In the genomic region with DNA sequence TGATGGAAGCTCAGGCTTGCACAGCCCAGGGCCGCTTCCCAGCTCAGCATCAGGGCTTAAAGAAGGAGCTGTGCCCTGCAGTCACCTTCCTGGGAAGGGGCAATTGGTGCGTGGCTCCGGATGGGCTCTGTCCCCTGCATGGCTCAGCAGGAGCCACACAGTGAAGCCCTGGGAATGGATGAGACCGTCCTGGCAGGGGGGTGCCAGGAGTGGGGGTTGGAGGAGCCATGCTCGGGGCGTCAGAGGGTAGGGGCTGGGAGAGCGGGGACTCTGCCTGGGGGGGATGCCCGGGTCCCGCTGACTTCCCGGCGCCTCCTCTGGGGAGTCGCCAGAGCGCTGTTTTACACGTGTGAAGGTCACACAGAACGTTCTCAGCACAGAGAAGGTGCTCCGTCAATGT, we compare ENCODE assay signal across 25 cellular contexts.
"Had no signal": no experiment of that assay in that cellular context is flagged by ENCODE, and none has a peak within 500 bp of the region (broad histone marks: within the 10 kb centered on the region; RNA-seq: fewer than 3 reads in every experiment).

No MANE protein-coding gene starts in this region.

- H2AFZ ChIP-seq: hepatocyte had no signal

- H3K9me3 ChIP-seq: gastroesophageal sphincter, pancreas, prostate gland, testis had no signal

- DNase-seq: activated CD4-positive, alpha-beta T cell treated with anti-CD3 and anti-CD28 coated beads for 4 hours; activated CD4-positive, alpha-beta T cell treated with anti-CD3 and anti-CD28 coated beads, Interleukin-2, amount 50 U/mL, for 48 hours; activated CD4-positive, CD25-positive, alpha-beta regulatory T cell; activated CD8-positive, alpha-beta memory T cell treated with anti-CD3 and anti-CD28 coated beads, Interleukin-2, amount 50 U/mL, for 4 hours; activated naive CD8-positive, alpha-beta T cell treated with anti-CD3 and anti-CD28 coated beads, Interleukin-2, amount 50 U/mL, for 24 hours; activated T-cell treated with anti-CD3 and anti-CD28 coated beads, Interleukin-2, amount 50 U/mL, for 1 hour; amygdala; central memory CD4-positive, alpha-beta T cell; islet precursor cell; left colon; naive B cell; nucleus accumbens; retina; stimulated activated CD4-positive, alpha-beta T cell treated with anti-CD3 and anti-CD28 coated beads, Interleukin-15, amount 100 ng/mL, for 24 hours; stimulated activated CD4-positive, alpha-beta T cell treated with anti-CD3 and anti-CD28 coated beads, Interleukin-2, amount 100 ng/mL, for 24 hours; stimulated activated naive CD4-positive, alpha-beta T cell treated with Interleukin-2 at 50 U/mL for 16 hours; T-helper 1 cell; testis; trophoblast cell had no signal

- H3K27ac ChIP-seq: gastroesophageal sphincter, hepatocyte, pancreas, prostate gland, testis had no signal

- ATAC-seq: activated naive CD8-positive, alpha-beta T cell treated with anti-CD3 and anti-CD28 coated beads, Interleukin-2, amount 50 U/mL, for 24 hours; activated T-helper 17 cell treated with anti-CD3 and anti-CD28 coated beads, Interleukin-2, amount 50 U/mL, for 72 hours; gastroesophageal sphincter; left colon; pancreas had no signal

- H3K27me3 ChIP-seq: gastroesophageal sphincter, hepatocyte, pancreas, testis had no signal

- H3K4me3 ChIP-seq: gastroesophageal sphincter, hepatocyte, pancreas, prostate gland, smooth muscle cell, testis had no signal

- H3K4me2 ChIP-seq: hepatocyte, smooth muscle cell had no signal

- H3K36me3 ChIP-seq: pancreas, prostate gland had no signal

- H3K79me2 ChIP-seq: hepatocyte had no signal

- H3K4me1 ChIP-seq: pancreas, testis had no signal
